ENCODE assay signal across 20 cellular contexts in genomic region chr21:41399401-41399800, GRCh38. TPM values are rescaled to one million over a fixed set of nuclear protein-coding genes. Genes with fewer than 3 reads are reported as not detected.
DNase-seq lines count a peak whose midpoint lies in the region; ATAC-seq and TF ChIP-seq lines count a peak whose summit lies in the region.
"Had no signal": no experiment of that assay in that cellular context is flagged by ENCODE, and none has a peak within 500 bp of the region (broad histone marks: within the 10 kb centered on the region; RNA-seq: fewer than 3 reads in every experiment).

No MANE protein-coding gene starts in this region.

- H3K23ac ChIP-seq in trophoblast cell (ENCODE audit: low read length), result no peak overlapping the region

- ATAC-seq in GM18519 (IDR thresholded peaks at IDR 0.05; ENCODE audit: low FRiP score, unreplicated experiment), result no peak
- ATAC-seq: A549, GM12878, HCT116 had no signal

- H3K4me2 ChIP-seq in trophoblast cell (ENCODE audit: low read length), result no peak overlapping the region
- H3K4me2 ChIP-seq: A549; BLaER1 treated with 17β-estradiol and CSF1 and Interleukin-3, amounts not matched to agents 10 nM and 100 nM had no signal

- peak; percentile 26 for DNase-seq in activated CD8-positive, alpha-beta memory T cell treated with anti-CD3 and anti-CD28 coated beads for 24 hours
- DNase-seq in activated CD8-positive, alpha-beta memory T cell treated with anti-CD3 and anti-CD28 coated beads, Interleukin-2, amount 50 U/mL, for 4 hours, result no peak
- peak; percentile 55 for DNase-seq in NB4 (ENCODE audit: low read depth)
- DNase-seq in trophoblast cell, result peak; percentile 35 to 61
- no peak for DNase-seq in SHP77 treated with DMSO at 0.1 percent for 48 hours (lab: John Stamatoyannopoulos, UW)
- DNase-seq: 8988T, ACHN, AML-193, BE2C, DMS 273 treated with DMSO at 0.1 percent for 48 hours, DMS79, EL, GDM1, GM23248, H7 had no signal

- TF ChIP-seq CTCF in NB4 (IDR thresholded peaks at IDR 0.05; ENCODE audit: low read depth, low read length), result no peak

- no peaks in the 10 kb centered on the region for H3K27me3 ChIP-seq in trophoblast cell (ENCODE audit: insufficient read depth, low read length)
- H3K27me3 ChIP-seq: BE2C; BLaER1 treated with 17β-estradiol and CSF1 and Interleukin-3, amounts not matched to agents 10 nM and 100 nM had no signal

- TF ChIP-seq POLR2A in NB4 (IDR thresholded peaks at IDR 0.05; ENCODE audit: extremely low read depth, insufficient read length), result no peak

- no peaks in the 10 kb centered on the region for H3K36me3 ChIP-seq in trophoblast cell (ENCODE audit: control insufficient read depth in 1 of 2, insufficient read depth in 2 of 2, low read length in 2 of 2)
- H3K36me3 ChIP-seq: BE2C had no signal

- H4K91ac ChIP-seq in trophoblast cell (ENCODE audit: low read depth, low read length), result no peak overlapping the region

- H3K4me3 ChIP-seq in NB4 (ENCODE audit: low read depth, low read length) (no peak overlapping the region), trophoblast cell (ENCODE audit: low read depth, low read length) (no peak overlapping the region)
- H3K4me3 ChIP-seq: A549; BLaER1 treated with 17β-estradiol and CSF1 and Interleukin-3, amounts not matched to agents 10 nM and 100 nM; GM12878; GM23248 had no signal

- no peak overlapping the region for H2BK5ac ChIP-seq in trophoblast cell (ENCODE audit: low read depth, low read length, poor library complexity)

- H3K14ac ChIP-seq in trophoblast cell (ENCODE audit: low read length), result no peak overlapping the region

- no peak overlapping the region for H4K8ac ChIP-seq in trophoblast cell (ENCODE audit: low read depth, low read length)

- H2AK5ac ChIP-seq in trophoblast cell (ENCODE audit: low read length), result no peak overlapping the region

- no CpG with 5 or more reads among the region's 6 CpGs for WGBS in trophoblast cell (ENCODE audit: extremely low coverage, insufficient coverage, insufficient read length)

- no peaks in the 10 kb centered on the region for H3K9me3 ChIP-seq in trophoblast cell (ENCODE audit: insufficient read depth, low read depth, low read length)
- H3K9me3 ChIP-seq: A549, BE2C had no signal

- no peak overlapping the region for H3K27ac ChIP-seq in trophoblast cell (ENCODE audit: low read depth, low read length)
- H3K27ac ChIP-seq: A549; BLaER1 treated with 17β-estradiol and CSF1 and Interleukin-3, amounts not matched to agents 10 nM and 100 nM; GM23248 had no signal

- no peak overlapping the region for H3K18ac ChIP-seq in trophoblast cell (ENCODE audit: low read length)

- H3K79me1 ChIP-seq in trophoblast cell (ENCODE audit: low read length), result no peaks in the 10 kb centered on the region

- no peak overlapping the region for H3K9ac ChIP-seq in trophoblast cell (ENCODE audit: low read length)
- H3K9ac ChIP-seq: BLaER1 treated with 17β-estradiol and CSF1 and Interleukin-3, amounts not matched to agents 10 nM and 100 nM; GM23248 had no signal

- no peaks in the 10 kb centered on the region for H3K79me2 ChIP-seq in trophoblast cell (ENCODE audit: control insufficient read depth, insufficient read depth, low read length, poor library complexity)

- H3K4ac ChIP-seq in trophoblast cell (ENCODE audit: low read depth, low read length), result no peak overlapping the region

- peaks cover 4 to 7% of the 10 kb centered on the region in 2 experiments for H3K4me1 ChIP-seq in trophoblast cell (ENCODE audit: control insufficient read depth in 1 of 2, insufficient read depth in 2 of 2, low read length in 2 of 2)
- H3K4me1 ChIP-seq: A549, BE2C had no signal

- H2BK120ac ChIP-seq in trophoblast cell (ENCODE audit: insufficient read depth, low read length, poor library complexity), result no peak overlapping the region

- H4K12ac ChIP-seq in trophoblast cell (ENCODE audit: low read depth, low read length), result no peak overlapping the region

- H2BK12ac ChIP-seq in trophoblast cell (ENCODE audit: low read length), result no peak overlapping the region

- no peak overlapping the region for H2AFZ ChIP-seq in trophoblast cell (ENCODE audit: insufficient read depth, low read length, poor library complexity)
- H2AFZ ChIP-seq: GM23248 had no signal

RNA-seq across cellular contexts. Expression of gene MX1, which starts 26.6 kb away (rescaled TPM):
- 0.76 and 1.1 TPM in 2 replicates for polyA plus RNA-seq in trophoblast cell (2013)

RNA-seq across cellular contexts. Expression of gene MX2, which starts 37.6 kb away (rescaled TPM):
- 0.37 and 0.46 TPM in 2 replicates for polyA plus RNA-seq in trophoblast cell (2013)
- polyA plus RNA-seq: A549 had no signal

Comparison
In these comparisons a context has a peak if more than half of its experiments do, and no peak if none do; other contexts are left out.
1. DNase-seq: peak in activated CD8-positive, alpha-beta memory T cell treated with anti-CD3 and anti-CD28 coated beads for 24 hours (single experiment), NB4 (single experiment) and trophoblast cell (2 of 2); none in activated CD8-positive, alpha-beta memory T cell treated with anti-CD3 and anti-CD28 coated beads, Interleukin-2, amount 50 U/mL, for 4 hours (single experiment) and SHP77 treated with DMSO at 0.1 percent for 48 hours (single experiment).